ENCODE assay signal across 21 cellular contexts in genomic region chr17:66675273-66675990, GRCh38.
A peak's percentile ranks its signal among the peaks of the same experiment; 100 is the strongest.
DNase-seq lines count a peak whose midpoint lies in the region; ATAC-seq, FAIRE-seq and TF ChIP-seq lines count a peak whose summit lies in the region.
"Had no signal": no experiment of that assay in that cellular context is flagged by ENCODE, and none has a peak within 500 bp of the region (broad histone marks: within the 10 kb centered on the region; RNA-seq: fewer than 3 reads in every experiment).

No MANE protein-coding gene starts in this region.

- peak overlapping the region; percentile 87 to 92 (median 89) for H3K27ac ChIP-seq in esophagus squamous epithelium
- no peak overlapping the region for H3K27ac ChIP-seq in small intestine (ENCODE audit: low read depth in 1 of 2, low read length in 1 of 2)
- H3K27ac ChIP-seq in heart left ventricle = peak overlapping the region in 1 of 12 donors; percentile 28
- H3K27ac ChIP-seq: left ventricle myocardium inferior, thoracic aorta had no signal

- 45 to 57% methylated on average over 12 to 13 of the region's 16 CpGs for WGBS in esophagus squamous epithelium, 2 donors
- WGBS in small intestine, 3 donors = 93 to 97% (median 93%) methylated on average over 16 of the region's 16 CpGs
- WGBS in heart left ventricle, 4 donors = 84 to 94% (median 91%) methylated on average over 14 to 16 of the region's 16 CpGs

- no peaks in the 10 kb centered on the region for H3K27me3 ChIP-seq in esophagus squamous epithelium
- no peaks in the 10 kb centered on the region for H3K27me3 ChIP-seq in small intestine (ENCODE audit: control insufficient read depth in 2 of 2, insufficient read depth in 2 of 2, low read length in 2 of 2)
- H3K27me3 ChIP-seq in heart left ventricle = no peaks in the 10 kb centered on the region

- H3K4me3 ChIP-seq in esophagus squamous epithelium (peak overlapping the region; percentile 15 to 51 (median 34)), small intestine (ENCODE audit: low read depth in 1 of 2, low read length in 2 of 2) (no peak overlapping the region), heart left ventricle (no peak overlapping the region)
- H3K4me3 ChIP-seq: coronary artery, left ventricle myocardium inferior, thoracic aorta had no signal

- intact Hi-C loops in esophagus squamous epithelium (cut with DNase I) (no loop called here), heart left ventricle (cut with DNase I) (loop anchor here in 4 of 10 donors (2.0 to 10.0 kb wide), 4 partner anchors 111 to 1441 kb away; no protein-coding TSS in a partner anchor)

- H3K9me3 ChIP-seq in esophagus squamous epithelium = no peaks in the 10 kb centered on the region
- H3K9me3 ChIP-seq in small intestine (ENCODE audit: control insufficient read depth, low read depth) = no peaks in the 10 kb centered on the region
- peaks cover 0 to 9% (median 0%) of the 10 kb centered on the region in 12 donors for H3K9me3 ChIP-seq in heart left ventricle
- H3K9me3 ChIP-seq: thoracic aorta had no signal

- peak overlapping the region; percentile 40 for H3K27ac Mint-ChIP-seq in activated T-cell treated with anti-CD3 and anti-CD28 coated beads, Interleukin-2, amount 50 U/mL, for 24 hours
- H3K27ac Mint-ChIP-seq in activated T-cell treated with anti-CD3 and anti-CD28 coated beads, Interleukin-2, amount 50 U/mL, for 72 hours = no peak overlapping the region
- peak overlapping the region; percentile 10 for H3K27ac Mint-ChIP-seq in osteocyte (ENCODE audit: unreplicated experiment)
- H3K27ac Mint-ChIP-seq: nephron had no signal

- no peaks in the 10 kb centered on the region for H3K27me3 Mint-ChIP-seq in activated T-cell treated with anti-CD3 and anti-CD28 coated beads, Interleukin-2, amount 50 U/mL, for 24 hours
- no peaks in the 10 kb centered on the region for H3K27me3 Mint-ChIP-seq in activated T-cell treated with anti-CD3 and anti-CD28 coated beads, Interleukin-2, amount 50 U/mL, for 72 hours (ENCODE audit: low read depth)
- no peaks in the 10 kb centered on the region for H3K27me3 Mint-ChIP-seq in osteocyte (ENCODE audit: unreplicated experiment)

- H3K4me1 Mint-ChIP-seq in activated T-cell treated with anti-CD3 and anti-CD28 coated beads, Interleukin-2, amount 50 U/mL, for 24 hours (ENCODE audit: low read depth) = peaks cover 70% of the 10 kb centered on the region
- peaks cover 65% of the 10 kb centered on the region for H3K4me1 Mint-ChIP-seq in activated T-cell treated with anti-CD3 and anti-CD28 coated beads, Interleukin-2, amount 50 U/mL, for 72 hours (ENCODE audit: low read depth)
- peaks cover 14% of the 10 kb centered on the region for H3K4me1 Mint-ChIP-seq in osteocyte (ENCODE audit: unreplicated experiment)
- H3K4me1 Mint-ChIP-seq: nephron had no signal

- no peaks in the 10 kb centered on the region for H3K36me3 ChIP-seq in esophagus squamous epithelium
- H3K36me3 ChIP-seq in small intestine (ENCODE audit: control insufficient read depth in 2 of 2, insufficient read depth in 2 of 2, low read length in 2 of 2) = no peaks in the 10 kb centered on the region
- H3K36me3 ChIP-seq in heart left ventricle = no peaks in the 10 kb centered on the region
- H3K36me3 ChIP-seq: thoracic aorta had no signal

- no peak for ATAC-seq in activated T-cell treated with anti-CD3 and anti-CD28 coated beads, Interleukin-2, amount 50 U/mL, for 72 hours (replicated peaks in 1 of 2)
- no peak for ATAC-seq in heart left ventricle

- H3K4me3 Mint-ChIP-seq in activated T-cell treated with anti-CD3 and anti-CD28 coated beads, Interleukin-2, amount 50 U/mL, for 24 hours = no peak overlapping the region
- no peak overlapping the region for H3K4me3 Mint-ChIP-seq in activated T-cell treated with anti-CD3 and anti-CD28 coated beads, Interleukin-2, amount 50 U/mL, for 72 hours
- no peak overlapping the region for H3K4me3 Mint-ChIP-seq in osteocyte (ENCODE audit: unreplicated experiment)
- H3K4me3 Mint-ChIP-seq: nephron had no signal

- peaks cover 14 to 53% (median 24%) of the 10 kb centered on the region in 3 donors for H3K4me1 ChIP-seq in esophagus squamous epithelium
- H3K4me1 ChIP-seq in small intestine (ENCODE audit: control insufficient read depth in 2 of 2, insufficient read depth in 1 of 2, low read depth in 1 of 2, low read length in 1 of 2) = peaks cover 2 to 3% of the 10 kb centered on the region in 2 donors
- peaks cover 0 to 12% (median 0%) of the 10 kb centered on the region in 12 donors for H3K4me1 ChIP-seq in heart left ventricle

- H3K9me3 Mint-ChIP-seq in activated T-cell treated with anti-CD3 and anti-CD28 coated beads, Interleukin-2, amount 50 U/mL, for 24 hours = peaks cover 2% of the 10 kb centered on the region
- peaks cover 0 to 6% of the 10 kb centered on the region in 2 donors for H3K9me3 Mint-ChIP-seq in activated T-cell treated with anti-CD3 and anti-CD28 coated beads, Interleukin-2, amount 50 U/mL, for 72 hours
- peaks cover 5% of the 10 kb centered on the region for H3K9me3 Mint-ChIP-seq in osteocyte (ENCODE audit: unreplicated experiment)

- TF ChIP-seq POLR2A in esophagus squamous epithelium (IDR thresholded peaks at IDR 0.05) = no peak
- no peak for TF ChIP-seq POLR2A in heart left ventricle (IDR thresholded peaks at IDR 0.05)

- no peak for DNase-seq in activated T-cell treated with anti-CD3 and anti-CD28 coated beads, Interleukin-2, amount 50 U/mL, for 24 hours
- no peak for DNase-seq in activated T-cell treated with anti-CD3 and anti-CD28 coated beads, Interleukin-2, amount 50 U/mL, for 72 hours
- DNase-seq in esophagus squamous epithelium (lab: John Stamatoyannopoulos, UW) (no peak), osteocyte (ENCODE audit: extremely low spot score, unreplicated experiment) (no peak), dedifferentiated amniotic fluid mesenchymal stem cell (ENCODE audit: extremely low spot score) (no peak), small intestine (no peak), AG20443 (ENCODE audit: low spot score) (no peak), heart left ventricle (no peak)
- DNase-seq: ACHN; activated CD4-positive, CD25-positive, alpha-beta regulatory T cell; activated gamma-delta T cell; aorta; left ventricle myocardium inferior; NCI-H2029; NCI-H526; stimulated activated CD4-positive, alpha-beta T cell treated with anti-CD3 and anti-CD28 coated beads, Interleukin-2, amount 100 ng/mL, for 24 hours had no signal

- H3K36me3 Mint-ChIP-seq in activated T-cell treated with anti-CD3 and anti-CD28 coated beads, Interleukin-2, amount 50 U/mL, for 24 hours (ENCODE audit: low read depth) = peaks cover 67% of the 10 kb centered on the region
- H3K36me3 Mint-ChIP-seq in activated T-cell treated with anti-CD3 and anti-CD28 coated beads, Interleukin-2, amount 50 U/mL, for 72 hours (ENCODE audit: insufficient read depth in 2 of 2) = peaks cover 17 to 24% of the 10 kb centered on the region in 2 donors
- H3K36me3 Mint-ChIP-seq in osteocyte (ENCODE audit: unreplicated experiment) = peaks cover 5% of the 10 kb centered on the region

- FAIRE-seq in small intestine (lab: Jason Lieb, UNC) = no peak
- FAIRE-seq: GM12891, H1 had no signal

- TF ChIP-seq CTCF in esophagus squamous epithelium (IDR thresholded peaks at IDR 0.05) (no peak), osteocyte (IDR thresholded peaks at IDR 0.05) (no peak), heart left ventricle (IDR thresholded peaks at IDR 0.05) (no peak)

Comparison
In these comparisons a context has a peak if more than half of its experiments do, and no peak if none do; other contexts are left out.
1. H3K27ac ChIP-seq: peak in esophagus squamous epithelium (4 of 4); none in small intestine (0 of 2).
2. H3K4me3 ChIP-seq: peak in esophagus squamous epithelium (4 of 4); none in small intestine (0 of 2) and heart left ventricle (0 of 12).